In the genomic region with DNA sequence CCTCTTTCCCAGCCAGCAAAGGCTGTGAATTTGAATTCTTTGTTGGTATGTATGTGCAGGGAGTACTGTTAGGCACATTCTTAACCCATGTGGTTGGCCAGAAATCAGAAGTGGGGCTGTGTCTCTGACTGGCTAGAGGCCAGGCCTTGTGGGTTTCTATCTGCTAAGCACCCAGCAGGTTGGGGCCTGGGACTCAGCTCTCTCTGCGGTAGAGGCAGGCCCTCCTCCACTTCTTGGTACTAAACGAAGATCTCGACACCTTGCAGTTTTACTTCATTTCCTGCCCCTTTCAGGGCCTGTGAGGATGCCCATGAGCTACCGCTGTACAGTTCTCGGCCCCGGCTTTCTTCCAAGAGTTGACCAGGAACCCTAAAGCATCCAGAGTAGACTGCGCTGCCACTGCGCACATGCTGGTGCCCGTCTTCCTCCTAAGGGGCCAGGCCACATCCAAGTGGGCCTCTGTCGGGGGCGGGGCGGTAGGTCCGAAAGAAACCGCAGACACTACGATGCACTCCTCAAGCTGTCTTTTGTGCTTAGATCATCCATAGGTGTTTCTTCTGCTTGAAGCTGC, we compare ENCODE assay signal across 13 cellular contexts. TPM values are rescaled to one million over a fixed set of nuclear protein-coding genes. Genes with fewer than 3 reads are reported as not detected.
DNase-seq lines count a peak whose midpoint lies in the region; ATAC-seq and TF ChIP-seq lines count a peak whose summit lies in the region.
"Had no signal": no experiment of that assay in that cellular context is flagged by ENCODE, and none has a peak within 500 bp of the region (broad histone marks: within the 10 kb centered on the region; RNA-seq: fewer than 3 reads in every experiment).

No MANE protein-coding gene starts in this region.

- intact Hi-C loops in CD4-positive, alpha-beta T cell (cut with DNase I, micrococcal nuclease), result no loop called here

- H3K9me3 Mint-ChIP-seq in CD4-positive, alpha-beta T cell, result no peaks in the 10 kb centered on the region

- CTCF ChIA-PET in AG04449 (lab: Yijun Ruan, JAX), result interaction anchor here (1.2 to 2.5 kb wide), 4 partner anchors 19 to 151 kb away, joined by 3 to 8 read pairs (median 6); no protein-coding TSS in a partner anchor
- CTCF ChIA-PET in CD4-positive, alpha-beta T cell (lab: Charles Lee), result interaction anchor here (0.6 kb wide), 1 partner anchor 885 kb away, joined by 3 read pairs; no protein-coding TSS in a partner anchor

- no peaks in the 10 kb centered on the region for H3K9me3 ChIP-seq in CD4-positive, alpha-beta T cell (ENCODE audit: control insufficient read depth, low read length)
- no peaks in the 10 kb centered on the region for H3K9me3 ChIP-seq in BE2C

- no peaks in the 10 kb centered on the region for H3K27me3 Mint-ChIP-seq in CD4-positive, alpha-beta T cell

- no peak overlapping the region for H3K27ac Mint-ChIP-seq in CD4-positive, alpha-beta T cell

- H3K4me1 Mint-ChIP-seq in CD4-positive, alpha-beta T cell (ENCODE audit: low read depth), result no peaks in the 10 kb centered on the region
- H3K4me1 Mint-ChIP-seq: CD14-positive monocyte had no signal

- no peaks in the 10 kb centered on the region for H3K4me1 ChIP-seq in BE2C

- H3K27ac ChIP-seq in CD4-positive, alpha-beta T cell (ENCODE audit: low read depth, low read length), result no peak overlapping the region

- H3K4me3 Mint-ChIP-seq in CD4-positive, alpha-beta T cell, result no peak overlapping the region
- H3K4me3 Mint-ChIP-seq: CD14-positive monocyte had no signal

- DNase-seq in AG04449 (ENCODE audit: low read depth, low spot score), result peak; percentile 71
- peak; percentile 34 for DNase-seq in HK-2 (ENCODE audit: unreplicated experiment)
- DNase-seq in amniotic epithelial cell (ENCODE audit: low read depth), result peak; percentile 97
- DNase-seq in iris pigment epithelial cell (ENCODE audit: low read depth), result peak; percentile 87
- no peak for DNase-seq in NCI-H774 (lab: John Stamatoyannopoulos, UW)
- DNase-seq in CD4-positive, alpha-beta T cell, result no peak
- DNase-seq in GM19240 (ENCODE audit: insufficient read length, low spot score), result no peak
- DNase-seq in BE2C, result no peak
- DNase-seq: dermis blood vessel endothelial cell, kidney, NCI-H1417 treated with DMSO at 0.1 percent for 48 hours had no signal

- H3K27me3 ChIP-seq in CD4-positive, alpha-beta T cell (ENCODE audit: control insufficient read depth, insufficient read depth, low read length), result no peaks in the 10 kb centered on the region
- no peaks in the 10 kb centered on the region for H3K27me3 ChIP-seq in BE2C

- ATAC-seq in CD4-positive, alpha-beta T cell (ENCODE audit: poor library complexity), result no peak

- POLR2A ChIA-PET in AG04449 (lab: Yijun Ruan, JAX), result no interaction called here
- POLR2A ChIA-PET in CD4-positive, alpha-beta T cell (lab: Charles Lee), result no interaction called here

- no peaks in the 10 kb centered on the region for H3K36me3 ChIP-seq in BE2C

- no peak for TF ChIP-seq CTCF in AG04449 (IDR thresholded peaks at IDR 0.05; ENCODE audit: insufficient read depth, low read length, missing control alignments)
- TF ChIP-seq CTCF in CD4-positive, alpha-beta T cell (IDR thresholded peaks at IDR 0.05), result no peak
- TF ChIP-seq CTCF in BE2C (IDR thresholded peaks at IDR 0.05; ENCODE audit: low read depth, low read length), result no peak

- H3K36me3 Mint-ChIP-seq in CD4-positive, alpha-beta T cell (ENCODE audit: low read depth), result peaks cover 38% of the 10 kb centered on the region

- H3K4me3 ChIP-seq in AG04449 (ENCODE audit: low read depth, low read length), result no peak overlapping the region
- H3K4me3 ChIP-seq in BE2C (ENCODE audit: low read depth, low read length), result no peak overlapping the region

RNA-seq across cellular contexts. Expression of gene TCP11, which starts 51.1 kb away (rescaled TPM):
- not detected for total RNA-seq in CD4-positive, alpha-beta T cell
- not detected for polyA plus RNA-seq in BE2C (2012; ENCODE audit: insufficient read depth, insufficient read length, low read depth)
- total RNA-seq: activated CD8-positive, alpha-beta memory T cell treated with anti-CD3 and anti-CD28 coated beads for 36 hours had no signal
- polyA plus RNA-seq: CD14-positive monocyte had no signal

Comparison
In these comparisons a context has a peak if more than half of its experiments do, and no peak if none do; other contexts are left out.
1. DNase-seq: peak in AG04449 (single experiment), HK-2 (single experiment), amniotic epithelial cell (single experiment) and iris pigment epithelial cell (single experiment); none in NCI-H774 (single experiment), CD4-positive, alpha-beta T cell (0 of 10), GM19240 (single experiment) and BE2C (single experiment).